20 cellular contexts compared by ENCODE assay signal in the genomic region with DNA sequence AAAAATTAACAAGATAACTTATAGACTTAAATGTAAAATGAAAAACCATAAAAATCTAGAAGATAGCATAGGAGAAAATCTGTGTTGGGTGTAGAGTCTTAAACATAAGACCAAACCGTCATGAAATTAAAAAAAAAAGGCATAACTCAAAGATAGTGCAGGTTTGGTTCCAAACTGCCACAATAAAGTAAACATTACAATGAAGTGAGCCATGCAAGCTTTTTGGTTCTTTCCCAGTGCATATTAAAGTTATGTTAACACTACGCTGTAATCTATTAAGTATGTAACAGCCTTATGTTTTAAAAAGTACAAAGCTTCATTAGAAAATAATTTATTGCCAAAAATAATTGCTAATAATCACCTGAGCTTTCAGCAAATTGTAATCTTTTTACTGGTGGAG.
DNase-seq lines count a peak whose midpoint lies in the region; ATAC-seq and TF ChIP-seq lines count a peak whose summit lies in the region.
"Had no signal": no experiment of that assay in that cellular context is flagged by ENCODE, and none has a peak within 500 bp of the region (broad histone marks: within the 10 kb centered on the region; RNA-seq: fewer than 3 reads in every experiment).

No MANE protein-coding gene starts in this region.

- no peaks in the 10 kb centered on the region for H3K27me3 ChIP-seq in Karpas-422 (ENCODE audit: low read length)
- no peaks in the 10 kb centered on the region for H3K27me3 ChIP-seq in neuron (ENCODE audit: insufficient read depth, low read length)
- no peaks in the 10 kb centered on the region; the same call in 1 of the 2 replicates for H3K27me3 ChIP-seq in Caco-2 (replicated peaks; ENCODE audit: control insufficient read depth, insufficient read depth, low read length)
- H3K27me3 ChIP-seq in A673 (replicated peaks; ENCODE audit: insufficient read depth, low read depth, low read length, poor library complexity), result no peaks in the 10 kb centered on the region
- H3K27me3 ChIP-seq: BE2C, BLaER1 had no signal

- H3K36me3 Mint-ChIP-seq in mesothelial cell of epicardium (no peaks in the 10 kb centered on the region), type B pancreatic cell (no peaks in the 10 kb centered on the region), Caco-2 (ENCODE audit: insufficient read depth, unreplicated experiment) (no peaks in the 10 kb centered on the region)
- H3K36me3 Mint-ChIP-seq: CD14-positive monocyte; CD4-positive, alpha-beta memory T cell; CD4-positive, CD25-positive, alpha-beta regulatory T cell; CD8-positive, alpha-beta memory T cell had no signal

- H3K27ac Mint-ChIP-seq in mesothelial cell of epicardium, result peak overlapping the region; percentile 40
- H3K27ac Mint-ChIP-seq in type B pancreatic cell, result peak overlapping the region; percentile 87
- no peak overlapping the region for H3K27ac Mint-ChIP-seq in Caco-2 (ENCODE audit: unreplicated experiment)
- H3K27ac Mint-ChIP-seq: CD4-positive, alpha-beta memory T cell; CD4-positive, CD25-positive, alpha-beta regulatory T cell; CD8-positive, alpha-beta memory T cell had no signal

- ATAC-seq in HG03039 (IDR thresholded peaks at IDR 0.05; ENCODE audit: unreplicated experiment), result no peak

- H3K9me2 ChIP-seq in Karpas-422 (replicated peaks; ENCODE audit: insufficient read depth, low read length), result no peaks in the 10 kb centered on the region

- H3K4me2 ChIP-seq in Karpas-422 (ENCODE audit: low read depth, low read length, poor library complexity, severe bottlenecking), result no peak overlapping the region
- H3K4me2 ChIP-seq: BLaER1 had no signal

- H4K20me1 ChIP-seq in Karpas-422 (ENCODE audit: insufficient read depth, low read depth, low read length), result no peaks in the 10 kb centered on the region
- H4K20me1 ChIP-seq: BLaER1 had no signal

- CTCF ChIA-PET in Caco-2 (lab: Charles Lee) (no interaction called here), A673 (lab: Charles Lee) (no interaction called here)

- H3K9me3 Mint-ChIP-seq in mesothelial cell of epicardium (peaks cover 12% of the 10 kb centered on the region), type B pancreatic cell (peaks cover 9% of the 10 kb centered on the region), Caco-2 (ENCODE audit: unreplicated experiment) (no peaks in the 10 kb centered on the region)

- no peak overlapping the region for H3K9ac ChIP-seq in Karpas-422 (ENCODE audit: low read length)
- H3K9ac ChIP-seq: BLaER1 had no signal

- POLR2A ChIA-PET in Caco-2 (lab: Charles Lee), result no interaction called here
- POLR2A ChIA-PET in A673 (lab: Charles Lee; ENCODE audit: low non-redundant PET), result no interaction called here

- H3K9me3 ChIP-seq in Karpas-422 (ENCODE audit: low read length) (no peaks in the 10 kb centered on the region), neuron (ENCODE audit: low read length) (no peaks in the 10 kb centered on the region), Caco-2 (no peaks in the 10 kb centered on the region), A673 (ENCODE audit: low read depth, low read length, poor library complexity, severe bottlenecking) (peaks cover 7% of the 10 kb centered on the region)
- H3K9me3 ChIP-seq: BE2C, BLaER1 had no signal

- H3K36me3 ChIP-seq in Karpas-422 (ENCODE audit: insufficient read depth, low read length) (no peaks in the 10 kb centered on the region), neuron (ENCODE audit: insufficient read depth, low read length) (no peaks in the 10 kb centered on the region), Caco-2 (ENCODE audit: control insufficient read depth, insufficient read depth, low read length) (no peaks in the 10 kb centered on the region), A673 (ENCODE audit: insufficient read depth, low read length, poor library complexity, severe bottlenecking) (no peaks in the 10 kb centered on the region)
- H3K36me3 ChIP-seq: BE2C, BLaER1 had no signal

- BruUV-seq in Caco-2 (replicated peaks; lab: Mats Ljungman, UMichigan) (no TSS peak), A673 (replicated peaks; lab: Mats Ljungman, UMichigan) (no TSS peak)

- H3K4me1 ChIP-seq in Karpas-422 (ENCODE audit: low read length) (no peaks in the 10 kb centered on the region), neuron (ENCODE audit: insufficient read depth, low read length) (no peaks in the 10 kb centered on the region), Caco-2 (no peaks in the 10 kb centered on the region), A673 (ENCODE audit: insufficient read depth, low read length, poor library complexity, severe bottlenecking) (no peaks in the 10 kb centered on the region)
- H3K4me1 ChIP-seq: BE2C, BLaER1 had no signal

- no peaks in the 10 kb centered on the region for H3K79me2 ChIP-seq in Karpas-422 (ENCODE audit: low read length)

- no peak for TF ChIP-seq CTCF in mesothelial cell of epicardium (IDR thresholded peaks at IDR 0.05; ENCODE audit: unreplicated experiment)
- no peak for TF ChIP-seq CTCF in type B pancreatic cell (conservative IDR thresholded peaks at IDR 0.05)
- TF ChIP-seq CTCF in Caco-2 (IDR thresholded peaks at IDR 0.05; ENCODE audit: insufficient read depth in 1 of 2, low read depth in 1 of 2, low read length in 1 of 2, severe bottlenecking in 1 of 2, unreplicated experiment in 1 of 2), result no peak
- TF ChIP-seq CTCF in A673 (conservative IDR thresholded peaks at IDR 0.05; ENCODE audit: low read depth, low read length), result no peak

- no peaks in the 10 kb centered on the region for H3K27me3 Mint-ChIP-seq in mesothelial cell of epicardium (ENCODE audit: low read depth)
- H3K27me3 Mint-ChIP-seq in type B pancreatic cell, result no peaks in the 10 kb centered on the region
- H3K27me3 Mint-ChIP-seq in Caco-2 (ENCODE audit: insufficient read depth, unreplicated experiment), result peaks cover 4% of the 10 kb centered on the region
- H3K27me3 Mint-ChIP-seq: CD4-positive, alpha-beta memory T cell; CD4-positive, CD25-positive, alpha-beta regulatory T cell; CD8-positive, alpha-beta memory T cell had no signal

- H3K27ac ChIP-seq in Karpas-422 (ENCODE audit: low read length) (no peak overlapping the region), A673 (ENCODE audit: low read depth, low read length, poor library complexity, severe bottlenecking) (no peak overlapping the region)
- H3K27ac ChIP-seq: BLaER1 had no signal

- H3K4me3 Mint-ChIP-seq in mesothelial cell of epicardium (no peak overlapping the region), type B pancreatic cell (peak overlapping the region; percentile 84), Caco-2 (ENCODE audit: unreplicated experiment) (no peak overlapping the region)
- H3K4me3 Mint-ChIP-seq: CD14-positive monocyte; CD4-positive, alpha-beta memory T cell; CD4-positive, CD25-positive, alpha-beta regulatory T cell; CD8-positive, alpha-beta memory T cell had no signal

- no peak overlapping the region for H3K4me3 ChIP-seq in Karpas-422 (ENCODE audit: low read length)
- H3K4me3 ChIP-seq in neuron (ENCODE audit: low read length), result no peak overlapping the region
- no peak overlapping the region for H3K4me3 ChIP-seq in Caco-2 (ENCODE audit: low read depth, low read length)
- no peak overlapping the region for H3K4me3 ChIP-seq in A673 (ENCODE audit: low read depth, low read length, poor library complexity, severe bottlenecking)
- H3K4me3 ChIP-seq: BLaER1 had no signal

- H2AFZ ChIP-seq in Karpas-422 (ENCODE audit: low read length), result peak overlapping the region; percentile 12; the same call in 1 of the 2 replicates
- H2AFZ ChIP-seq in neuron (ENCODE audit: low read depth, low read length), result peak overlapping the region; percentile 26

- intact Hi-C loops in Caco-2 (cut with micrococcal nuclease; ENCODE audit: unreplicated experiment) (no loop called here), A673 (cut with micrococcal nuclease; ENCODE audit: unreplicated experiment) (no loop called here)

- DNase-seq in Karpas-422 (no peak), mesothelial cell of epicardium (ENCODE audit: low spot score in 2 of 2, unreplicated experiment in 2 of 2) (no peak), type B pancreatic cell (ENCODE audit: extremely low spot score, unreplicated experiment) (no peak), AG20443 (ENCODE audit: low spot score) (no peak), Caco-2 (no peak), A673 (ENCODE audit: low spot score) (no peak)
- DNase-seq: 8988T; BE2C; C1 segment of cervical spinal cord; Calu3; CD4-positive, alpha-beta memory T cell; CD4-positive, CD25-positive, alpha-beta regulatory T cell; CD8-positive, alpha-beta memory T cell; COR-L47; DMS79 treated with DMSO at 0.1 percent for 48 hours; GF-D8 had no signal

- H3K4me1 Mint-ChIP-seq in mesothelial cell of epicardium, result peaks cover 19% of the 10 kb centered on the region
- no peaks in the 10 kb centered on the region for H3K4me1 Mint-ChIP-seq in type B pancreatic cell (ENCODE audit: unreplicated experiment)
- H3K4me1 Mint-ChIP-seq in Caco-2 (ENCODE audit: low read depth, unreplicated experiment), result no peaks in the 10 kb centered on the region
- H3K4me1 Mint-ChIP-seq: CD14-positive monocyte; CD4-positive, alpha-beta memory T cell; CD4-positive, CD25-positive, alpha-beta regulatory T cell; CD8-positive, alpha-beta memory T cell had no signal
